ENCODE assay signal across 10 cellular contexts in the genomic region with DNA sequence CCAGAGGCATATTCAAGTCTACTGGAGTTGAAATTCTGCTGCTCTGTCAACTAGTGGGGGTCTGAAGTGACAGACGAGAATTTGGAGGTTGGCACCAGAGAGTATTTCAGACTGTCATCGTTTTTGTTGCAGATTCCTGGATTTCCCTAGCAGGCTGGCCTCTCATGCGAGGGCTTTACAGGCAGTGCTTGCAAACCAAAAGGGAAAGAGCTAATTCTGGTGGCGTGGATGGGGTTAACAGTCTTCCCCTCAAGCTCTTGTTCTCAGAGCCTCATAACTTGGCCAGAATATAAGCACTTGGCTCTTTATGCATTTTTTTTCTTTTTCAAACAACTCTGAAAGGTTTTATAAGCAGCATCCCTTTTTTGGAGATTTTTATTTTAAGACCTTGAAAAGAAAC. TPM values are rescaled to one million over a fixed set of nuclear protein-coding genes. Genes with fewer than 3 reads are reported as not detected.
DNase-seq lines count a peak whose midpoint lies in the region; ATAC-seq and TF ChIP-seq lines count a peak whose summit lies in the region.
"Had no signal": no experiment of that assay in that cellular context is flagged by ENCODE, and none has a peak within 500 bp of the region (broad histone marks: within the 10 kb centered on the region; RNA-seq: fewer than 3 reads in every experiment).

A gene with protein sequence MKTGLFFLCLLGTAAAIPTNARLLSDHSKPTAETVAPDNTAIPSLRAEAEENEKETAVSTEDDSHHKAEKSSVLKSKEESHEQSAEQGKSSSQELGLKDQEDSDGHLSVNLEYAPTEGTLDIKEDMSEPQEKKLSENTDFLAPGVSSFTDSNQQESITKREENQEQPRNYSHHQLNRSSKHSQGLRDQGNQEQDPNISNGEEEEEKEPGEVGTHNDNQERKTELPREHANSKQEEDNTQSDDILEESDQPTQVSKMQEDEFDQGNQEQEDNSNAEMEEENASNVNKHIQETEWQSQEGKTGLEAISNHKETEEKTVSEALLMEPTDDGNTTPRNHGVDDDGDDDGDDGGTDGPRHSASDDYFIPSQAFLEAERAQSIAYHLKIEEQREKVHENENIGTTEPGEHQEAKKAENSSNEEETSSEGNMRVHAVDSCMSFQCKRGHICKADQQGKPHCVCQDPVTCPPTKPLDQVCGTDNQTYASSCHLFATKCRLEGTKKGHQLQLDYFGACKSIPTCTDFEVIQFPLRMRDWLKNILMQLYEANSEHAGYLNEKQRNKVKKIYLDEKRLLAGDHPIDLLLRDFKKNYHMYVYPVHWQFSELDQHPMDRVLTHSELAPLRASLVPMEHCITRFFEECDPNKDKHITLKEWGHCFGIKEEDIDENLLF (minus strand): TSS at position 190 of the 400 bp plus-strand sequence. CDS start 29,802 bp downstream, outside the sequence.

- TF ChIP-seq CTCF in A673 (conservative IDR thresholded peaks at IDR 0.05; ENCODE audit: low read depth, low read length) (no peak), colonic mucosa (IDR thresholded peaks at IDR 0.05) (no peak), progenitor cell of endocrine pancreas (IDR thresholded peaks at IDR 0.05; ENCODE audit: unreplicated experiment) (no peak)

- POLR2A ChIA-PET in A673 (lab: Charles Lee; ENCODE audit: low non-redundant PET) = no interaction called here

- no peaks in the 10 kb centered on the region for H3K27me3 ChIP-seq in A673 (replicated peaks; ENCODE audit: insufficient read depth, low read depth, low read length, poor library complexity)
- no peaks in the 10 kb centered on the region for H3K27me3 ChIP-seq in colonic mucosa

- H3K4me3 ChIP-seq in A673 (ENCODE audit: low read depth, low read length, poor library complexity, severe bottlenecking) (no peak within 1 kb of the TSS), colonic mucosa (peak within 1 kb of the TSS; percentile 2)

- ATAC-seq in GM21526 (IDR thresholded peaks at IDR 0.05; ENCODE audit: low FRiP score, unreplicated experiment) = no peak
- ATAC-seq: activated CD8-positive, alpha-beta T cell treated with anti-CD3 and anti-CD28 coated beads, Interleukin-2, amount 10 ng/mL, durations not matched to agents 7 days and 5 days had no signal

- peak within 1 kb of the TSS; percentile 7 to 21 for H3K9ac ChIP-seq in colonic mucosa (ENCODE audit: low read depth in 2 of 2, low read length in 2 of 2)

- peaks cover 54% of the 10 kb centered on the region for H3K4me1 ChIP-seq in A673 (ENCODE audit: insufficient read depth, low read length, poor library complexity, severe bottlenecking)
- no peaks in the 10 kb centered on the region for H3K4me1 ChIP-seq in colonic mucosa

- no peaks in the 10 kb centered on the region for H3K27me3 Mint-ChIP-seq in progenitor cell of endocrine pancreas

- BruUV-seq in A673 (replicated peaks; lab: Mats Ljungman, UMichigan) = no TSS peak

- H3K9me3 ChIP-seq in A673 (ENCODE audit: low read depth, low read length, poor library complexity, severe bottlenecking) (peaks cover 7% of the 10 kb centered on the region), colonic mucosa (no peaks in the 10 kb centered on the region)

- no peaks in the 10 kb centered on the region for H3K36me3 ChIP-seq in A673 (ENCODE audit: insufficient read depth, low read length, poor library complexity, severe bottlenecking)
- H3K36me3 ChIP-seq in colonic mucosa = no peaks in the 10 kb centered on the region

- peaks cover 4% of the 10 kb centered on the region for H3K36me3 Mint-ChIP-seq in progenitor cell of endocrine pancreas (ENCODE audit: insufficient read depth)

- H3K27ac ChIP-seq in A673 (ENCODE audit: low read depth, low read length, poor library complexity, severe bottlenecking) (peak within 1 kb of the TSS; percentile 25), colonic mucosa (peak within 1 kb of the TSS; percentile 23)

- DNase-seq in A673 (ENCODE audit: low spot score) (no peak), colonic mucosa (no peak), iPS-NIHi7 (ENCODE audit: extremely low spot score) (peak; percentile 14), progenitor cell of endocrine pancreas (ENCODE audit: low spot score, unreplicated experiment) (no peak), SIG-M5 (lab: John Stamatoyannopoulos, UW) (no peak), NCI-H524 (lab: John Stamatoyannopoulos, UW) (no peak)
- DNase-seq in activated CD4-positive, CD25-positive, alpha-beta regulatory T cell treated with anti-CD3 and anti-CD28 coated beads, Interleukin-2, amount 50 U/mL, for 72 hours = no peak
- DNase-seq: activated CD8-positive, alpha-beta T cell treated with anti-CD3 and anti-CD28 coated beads, Interleukin-2, amount 10 ng/mL, durations not matched to agents 7 days and 5 days; NCI-H1930 had no signal

- peak within 1 kb of the TSS; percentile 42 for H3K27ac Mint-ChIP-seq in progenitor cell of endocrine pancreas
- H3K27ac Mint-ChIP-seq: activated CD8-positive, alpha-beta T cell treated with anti-CD3 and anti-CD28 coated beads, Interleukin-2, amount 10 ng/mL, durations not matched to agents 7 days and 5 days had no signal

- H3K9me3 Mint-ChIP-seq in progenitor cell of endocrine pancreas (ENCODE audit: low read depth) = peaks cover 8% of the 10 kb centered on the region

- peaks cover 32% of the 10 kb centered on the region for H3K4me1 Mint-ChIP-seq in progenitor cell of endocrine pancreas (ENCODE audit: low read depth)

- intact Hi-C loops in A673 (cut with micrococcal nuclease; ENCODE audit: unreplicated experiment) = no loop called here
- intact Hi-C loops in colonic mucosa (cut with DNase I) = no loop called here

- CTCF ChIA-PET in A673 (lab: Charles Lee) = no interaction called here

- H3K4me3 Mint-ChIP-seq in progenitor cell of endocrine pancreas (ENCODE audit: low read depth) = no peak within 1 kb of the TSS
- H3K4me3 Mint-ChIP-seq: activated CD8-positive, alpha-beta T cell treated with anti-CD3 and anti-CD28 coated beads, Interleukin-2, amount 10 ng/mL, durations not matched to agents 7 days and 5 days had no signal

RNA-seq across cellular contexts. Expression of the gene that starts here (rescaled TPM):
- total RNA-seq in A673 (2021) (1.1 and 1.8 TPM in 2 replicates), colonic mucosa (10 to 100 TPM; 18.4 to 84.0 TPM), progenitor cell of endocrine pancreas (0.41 and 0.84 TPM in 2 replicates)
- total RNA-seq: activated CD8-positive, alpha-beta T cell treated with anti-CD3 and anti-CD28 coated beads, Interleukin-2, amount 10 ng/mL, durations not matched to agents 7 days and 5 days had no signal
